ENCODE assay signal across 15 cellular contexts in genomic region chr6:166556336-166556735, GRCh38. TPM values are rescaled to one million over a fixed set of nuclear protein-coding genes. Genes with fewer than 3 reads are reported as not detected.
DNase-seq lines count a peak whose midpoint lies in the region; ATAC-seq, FAIRE-seq and TF ChIP-seq lines count a peak whose summit lies in the region.
"Had no signal": no experiment of that assay in that cellular context is flagged by ENCODE, and none has a peak within 500 bp of the region (broad histone marks: within the 10 kb centered on the region; RNA-seq: fewer than 3 reads in every experiment).

No MANE protein-coding gene starts in this region.

- TF ChIP-seq EP300 in HepG2 (IDR thresholded peaks at IDR 0.05; ENCODE audit: low read depth in 2 of 2, low read length in 2 of 2) (no peak), HepG2 (CRISPR knock-in tag; IDR thresholded peaks at IDR 0.05; ENCODE audit: borderline replicate concordance) (no peak)

- H3K4me3 ChIP-seq in liver (ENCODE audit: low read depth in 1 of 3, low read length in 3 of 3) (no peak overlapping the region), HepG2 (replicated peaks in 1 of 3; ENCODE audit: insufficient read depth in 1 of 3, low read depth in 2 of 3, low read length in 3 of 3) (no peak overlapping the region), esophagus squamous epithelium (no peak overlapping the region), rectal smooth muscle tissue (ENCODE audit: low read length) (no peak overlapping the region)
- H3K4me3 ChIP-seq: adrenal gland, mucosa of descending colon had no signal

- H3K27ac ChIP-seq in liver (ENCODE audit: low read depth in 1 of 2, low read length in 2 of 2) (peak overlapping the region; percentile 37 to 95), HepG2 (ENCODE audit: extremely low read length, insufficient read depth, low read length) (no peak overlapping the region), esophagus squamous epithelium (peak overlapping the region; percentile 74 to 89 (median 86)), rectal smooth muscle tissue (ENCODE audit: low read depth, low read length) (peak overlapping the region; percentile 55)

- BruUV-seq in HepG2 (replicated peaks; lab: Mats Ljungman, UMichigan), result no TSS peak

- no peaks in the 10 kb centered on the region for H3K36me3 ChIP-seq in liver (ENCODE audit: control insufficient read depth in 4 of 4, insufficient read depth in 3 of 4, low read depth in 1 of 4, low read length in 3 of 4)
- no peaks in the 10 kb centered on the region for H3K36me3 ChIP-seq in HepG2 (replicated peaks in 1 of 2; ENCODE audit: control insufficient read depth in 1 of 2, insufficient read depth in 2 of 2, low read length in 2 of 2)
- no peaks in the 10 kb centered on the region for H3K36me3 ChIP-seq in esophagus squamous epithelium
- no peaks in the 10 kb centered on the region for H3K36me3 ChIP-seq in rectal smooth muscle tissue (ENCODE audit: control insufficient read depth, insufficient read depth, low read length)
- H3K36me3 ChIP-seq: adrenal gland, Peyer's patch had no signal

- in situ Hi-C loops in HepG2 (cut with HindIII; ENCODE audit: extremely low pct_ligation_motif_present, low pct_unique_long_range_greater_than_20kb), result no loop called here

- H4K20me1 ChIP-seq in HepG2 (ENCODE audit: insufficient read depth, low read length), result no peaks in the 10 kb centered on the region

- CTCF ChIA-PET in HepG2 (lab: Yijun Ruan, JAX; ENCODE audit: low intra/inter-chr PET ratio, low total read pairs), result no interaction called here

- TF ChIP-seq POLR2A in HepG2 (IDR thresholded peaks at IDR 0.05; ENCODE audit: insufficient read depth in 1 of 2, low read depth in 2 of 2, low read length in 2 of 2) (no peak), esophagus squamous epithelium (IDR thresholded peaks at IDR 0.05) (no peak)

- DNase-seq in HepG2 (ENCODE audit: low spot score), result no peak
- no peak for DNase-seq in esophagus squamous epithelium (lab: John Stamatoyannopoulos, UW)
- DNase-seq in frontal cortex (ENCODE audit: low spot score in 2 of 2), result no peak
- DNase-seq in putamen (ENCODE audit: low spot score), result no peak
- DNase-seq in NCI-H774 (lab: John Stamatoyannopoulos, UW), result no peak
- DNase-seq: endodermal cell, NCI-H2171 had no signal

- FAIRE-seq in HepG2 (lab: Jason Lieb, UNC) (no peak), frontal cortex (lab: Jason Lieb, UNC) (no peak)
- FAIRE-seq: small intestine, TTC549 had no signal

- no peak overlapping the region for H2AFZ ChIP-seq in HepG2 (ENCODE audit: low read length)

- POLR2A ChIA-PET in HepG2 (lab: Yijun Ruan, JAX), result no interaction called here

- intact Hi-C loops in HepG2 (cut with micrococcal nuclease; ENCODE audit: unreplicated experiment), result no loop called here
- intact Hi-C loops in esophagus squamous epithelium (cut with DNase I), result no loop called here

- no peak for TF ChIP-seq RAD21 in liver (IDR thresholded peaks at IDR 0.05)
- TF ChIP-seq RAD21 in HepG2 (CRISPR knock-in tag; IDR thresholded peaks at IDR 0.05), result no peak

- no peak overlapping the region for H3K4me2 ChIP-seq in HepG2 (ENCODE audit: low read depth, low read length)

- H3K27me3 ChIP-seq in liver (ENCODE audit: control insufficient read depth in 4 of 4, insufficient read depth in 4 of 4, low read length in 3 of 4) (no peaks in the 10 kb centered on the region), HepG2 (ENCODE audit: control insufficient read depth in 1 of 2, insufficient read depth in 2 of 2, low read length in 2 of 2) (peaks cover 6 to 77% of the 10 kb centered on the region in 2 experiments; a peak in 3 of 5 replicates), esophagus squamous epithelium (no peaks in the 10 kb centered on the region), rectal smooth muscle tissue (ENCODE audit: control insufficient read depth, insufficient read depth, low read length) (no peaks in the 10 kb centered on the region)
- H3K27me3 ChIP-seq: adrenal gland, Peyer's patch had no signal

- peaks cover 2 to 24% (median 8%) of the 10 kb centered on the region in 4 donors for H3K4me1 ChIP-seq in liver (ENCODE audit: control insufficient read depth in 4 of 4, insufficient read depth in 4 of 4, low read length in 3 of 4)
- H3K4me1 ChIP-seq in HepG2 (ENCODE audit: insufficient read depth, low read length), result no peaks in the 10 kb centered on the region
- H3K4me1 ChIP-seq in esophagus squamous epithelium, result peaks cover 27 to 78% (median 36%) of the 10 kb centered on the region in 3 donors
- peaks cover 6% of the 10 kb centered on the region for H3K4me1 ChIP-seq in rectal smooth muscle tissue (ENCODE audit: control insufficient read depth, insufficient read depth, low read length)
- H3K4me1 ChIP-seq: Peyer's patch had no signal

- no peak for ATAC-seq in HepG2
- no peak for ATAC-seq in GM21526 (IDR thresholded peaks at IDR 0.05; ENCODE audit: low FRiP score, unreplicated experiment)

- H3K9ac ChIP-seq in liver (ENCODE audit: low read depth in 1 of 2, low read length in 2 of 2), result peak overlapping the region; percentile 10 to 28
- H3K9ac ChIP-seq in HepG2 (ENCODE audit: insufficient read depth, low read depth, low read length), result no peak overlapping the region
- H3K9ac ChIP-seq in rectal smooth muscle tissue (ENCODE audit: low read length), result no peak overlapping the region

- TF ChIP-seq CTCF in liver (IDR thresholded peaks at IDR 0.05; ENCODE audit: low read depth, low read length, missing input control) (no peak), HepG2 (CRISPR knock-in tag; IDR thresholded peaks at IDR 0.05) (no peak), esophagus squamous epithelium (IDR thresholded peaks at IDR 0.05) (no peak)

- peaks cover 0 to 1% (median 0%) of the 10 kb centered on the region in 4 donors for H3K9me3 ChIP-seq in liver (ENCODE audit: control insufficient read depth in 4 of 4, low read length in 3 of 4)
- H3K9me3 ChIP-seq in HepG2 (ENCODE audit: low read length), result no peaks in the 10 kb centered on the region
- H3K9me3 ChIP-seq in esophagus squamous epithelium, result no peaks in the 10 kb centered on the region
- H3K9me3 ChIP-seq: adrenal gland, mucosa of descending colon, Peyer's patch had no signal

- H3K79me2 ChIP-seq in HepG2 (ENCODE audit: insufficient read depth, low read length), result no peaks in the 10 kb centered on the region

TF ChIP-seq in liver, 16 proteins besides CTCF, POLR2A, EP300 and RAD21 (continues in another document):
- TF ChIP-seq FOXA1 (IDR thresholded peaks at IDR 0.05), result no peak

TF ChIP-seq in HepG2, 621 proteins besides CTCF, POLR2A, EP300 and RAD21:
- no peak for TF ChIP-seq ZNF713 (CRISPR knock-in tag; IDR thresholded peaks at IDR 0.05)
- TF ChIP-seq ZFY (CRISPR knock-in tag; IDR thresholded peaks at IDR 0.05), result no peak
- TF ChIP-seq ZNF317 (CRISPR knock-in tag; IDR thresholded peaks at IDR 0.05), result no peak

RNA-seq across cellular contexts. Expression of gene RAMACL, which starts 30.1 kb away (rescaled TPM):
- total RNA-seq in liver, result under 1 TPM; 0.28 to 0.59 TPM
- polyA plus RNA-seq in liver, result under 1 TPM; 0.22 to 0.35 TPM
- total RNA-seq in HepG2 (2016; rRNA removed; fragmentation: Illumina TruSeq; extraction: Trizol), result 0.09 TPM in 1 of 2 replicates, not detected in the other
- total RNA-seq in HepG2 (2016; cell fraction: cytosol; rRNA removed; fragmentation: Illumina TruSeq; extraction: Trizol; ENCODE audit: low read depth), result not detected in 2 replicates
- total RNA-seq in HepG2 (2016; cell fraction: insoluble cytoplasmic fraction; rRNA removed; fragmentation: Illumina TruSeq; extraction: Trizol), result 0.09 and 0.15 TPM in 2 replicates
- total RNA-seq in HepG2 (2016; cell fraction: membrane; rRNA removed; fragmentation: Illumina TruSeq; extraction: Trizol), result not detected in 2 replicates
- total RNA-seq in HepG2 (2016; cell fraction: nucleus; rRNA removed; fragmentation: Illumina TruSeq; extraction: Trizol), result not detected in 2 replicates
- 0.14 and 0.29 TPM in 2 replicates for polyA plus RNA-seq in HepG2 (2011; rRNA removed)
- polyA plus RNA-seq in HepG2 (2011; cell fraction: cytosol; rRNA removed), result 0.03 and 0.18 TPM in 2 replicates
- polyA plus RNA-seq in HepG2 (2011; cell fraction: nucleus; rRNA removed), result 0.09 TPM in 1 of 2 replicates, not detected in the other
- polyA plus RNA-seq in HepG2 (2012), result 0.19 and 0.84 TPM in 2 replicates
- not detected in 2 replicates for polyA plus RNA-seq in HepG2 (2016; cell fraction: cytosol; fragmentation: Illumina TruSeq; extraction: Trizol; ENCODE audit: low read depth)
- 0.15 and 0.32 TPM in 2 replicates for polyA plus RNA-seq in HepG2 (2016; cell fraction: insoluble cytoplasmic fraction; fragmentation: Illumina TruSeq; extraction: Trizol; ENCODE audit: low read depth)
- not detected in 2 replicates for polyA plus RNA-seq in HepG2 (2016; cell fraction: membrane; fragmentation: Illumina TruSeq; extraction: Trizol; ENCODE audit: low read depth)
- polyA plus RNA-seq in HepG2 (2016; cell fraction: nucleus; fragmentation: Illumina TruSeq; extraction: Trizol; ENCODE audit: insufficient read depth, low read depth), result not detected in 2 replicates
- 0.16 and 0.40 TPM in 2 replicates for polyA minus RNA-seq in HepG2 (2011; rRNA and poly(A)+ RNA removed; ENCODE audit: low replicate concordance)
- polyA minus RNA-seq in HepG2 (2011; cell fraction: cytosol; rRNA and poly(A)+ RNA removed), result 0.26 TPM in 1 of 2 replicates, not detected in the other
- polyA minus RNA-seq in HepG2 (2011; cell fraction: nucleus; rRNA and poly(A)+ RNA removed), result 1.0 and 1.2 TPM in 2 replicates
- 1 to 10 TPM in 3 of 4 donors, under 1 TPM in 1; 0.99 to 2.7 (median 1.3) TPM for total RNA-seq in esophagus squamous epithelium
- 0.82 TPM for total RNA-seq in frontal cortex

Comparison
In these comparisons a context has a peak if more than half of its experiments do, and no peak if none do; other contexts are left out.
1. H3K9ac ChIP-seq: peak in liver (2 of 2); none in HepG2 (single experiment) and rectal smooth muscle tissue (single experiment).